In the genomic region with DNA sequence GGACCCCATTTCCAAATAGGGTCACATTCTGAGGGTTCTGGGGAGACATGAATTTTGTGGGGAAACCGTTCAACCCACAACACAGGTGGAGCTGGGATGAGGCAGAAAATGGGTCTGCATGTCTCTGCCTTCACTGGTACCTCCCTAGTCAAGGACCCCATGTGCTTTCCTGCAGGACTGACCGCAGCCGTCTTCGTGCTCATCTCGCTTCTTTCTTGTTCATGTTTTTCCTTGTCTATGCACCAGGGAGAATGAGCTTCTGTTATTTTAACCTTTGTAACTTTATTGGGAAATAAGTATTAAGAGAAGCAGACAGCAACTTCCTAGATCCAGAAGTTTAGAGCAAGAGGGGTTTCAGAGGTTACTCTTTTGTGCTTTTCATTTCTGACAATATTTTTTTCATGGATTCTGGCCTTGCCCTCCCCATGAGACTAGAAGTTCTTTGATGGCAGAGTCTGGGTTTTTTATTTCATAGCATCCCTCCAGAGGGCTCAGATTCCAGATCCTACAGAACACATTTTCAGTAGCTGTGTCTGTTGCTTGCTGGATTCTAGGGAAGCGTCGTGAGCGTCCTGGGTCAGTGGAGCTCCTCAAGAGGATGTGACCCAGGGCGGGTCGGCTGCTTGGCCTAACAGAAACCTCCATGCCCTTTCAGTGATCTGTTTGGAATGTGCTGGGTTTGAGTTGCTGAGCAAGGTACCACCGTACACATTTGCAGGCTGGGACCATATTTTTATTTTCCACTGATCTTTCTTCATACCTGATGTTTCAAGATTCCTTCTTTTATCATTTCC, we compare ENCODE assay signal across 19 cellular contexts.
DNase-seq lines count a peak whose midpoint lies in the region; ATAC-seq, FAIRE-seq and TF ChIP-seq lines count a peak whose summit lies in the region.
"Had no signal": no experiment of that assay in that cellular context is flagged by ENCODE, and none has a peak within 500 bp of the region (broad histone marks: within the 10 kb centered on the region; RNA-seq: fewer than 3 reads in every experiment).

No MANE protein-coding gene starts in this region.

- no peak overlapping the region for H3K18ac ChIP-seq in H9 (ENCODE audit: insufficient read length, low read depth, low read length)

- H3K4me3 Mint-ChIP-seq in H9 = no peak overlapping the region
- peak overlapping the region in 1 of 3 experiments; percentile 27 for H3K4me3 Mint-ChIP-seq in nephron
- H3K4me3 Mint-ChIP-seq: B cell; CD4-positive, alpha-beta memory T cell had no signal

- H3K23me2 ChIP-seq in H9 (ENCODE audit: insufficient read length, low read depth, low read length, poor library complexity, severe bottlenecking) = no peaks in the 10 kb centered on the region

- H3K4me1 Mint-ChIP-seq in H9 (peaks cover 3 to 4% of the 10 kb centered on the region in 2 experiments), nephron (peaks cover 30% of the 10 kb centered on the region)
- H3K4me1 Mint-ChIP-seq: B cell had no signal

- no peak overlapping the region for H2BK20ac ChIP-seq in H9 (ENCODE audit: low read depth, low read length, poor library complexity, severe bottlenecking)

- no peak overlapping the region for H3K9ac ChIP-seq in H9 (ENCODE audit: extremely low read depth, insufficient read length, low read length)

- H3K9me3 ChIP-seq in H9 (ENCODE audit: control insufficient read depth, low read depth, low read length) = no peaks in the 10 kb centered on the region
- no peaks in the 10 kb centered on the region for H3K9me3 ChIP-seq in tibial artery
- H3K9me3 ChIP-seq: SJCRH30 had no signal

- H2BK12ac ChIP-seq in H9 (ENCODE audit: insufficient read length, low read depth, low read length) = no peak overlapping the region

- intact Hi-C loops in cardiac septum (cut with DNase I) (no loop called here), tibial artery (cut with DNase I; ENCODE audit: low total_unique reads) (no loop called here)

- H3K27ac ChIP-seq in H9 (ENCODE audit: insufficient read length, low read depth, low read length) (no peak overlapping the region), tibial artery (no peak overlapping the region)
- H3K27ac ChIP-seq: SJCRH30 had no signal

- no peak overlapping the region; the same call in 1 of the 2 replicates for H3K14ac ChIP-seq in H9 (ENCODE audit: insufficient read depth, low read length)

- no peak for ATAC-seq in HG02798 (IDR thresholded peaks at IDR 0.05; ENCODE audit: poor library complexity, unreplicated experiment)
- ATAC-seq: HCT116 had no signal

- no peak overlapping the region for H4K8ac ChIP-seq in H9 (replicated peaks; ENCODE audit: insufficient read length, low read depth, low read length)

- H3K36me3 ChIP-seq in tibial artery = no peaks in the 10 kb centered on the region
- H3K36me3 ChIP-seq: SJCRH30 had no signal

- no peaks in the 10 kb centered on the region for H3K79me1 ChIP-seq in H9 (ENCODE audit: insufficient read depth, low read depth, low read length, poor library complexity, severe bottlenecking)

- H2BK5ac ChIP-seq in H9 (ENCODE audit: insufficient read length, low read length) = no peak overlapping the region

- no peaks in the 10 kb centered on the region for H3K27me3 ChIP-seq in H9 (ENCODE audit: insufficient read depth, low read length)
- H3K27me3 ChIP-seq in tibial artery = no peaks in the 10 kb centered on the region

- no peaks in the 10 kb centered on the region for H4K20me1 ChIP-seq in H9 (ENCODE audit: control insufficient read depth, insufficient read depth, insufficient read length)

- no peak overlapping the region for H4K91ac ChIP-seq in H9 (ENCODE audit: insufficient read length, low read depth, low read length)

- H4K5ac ChIP-seq in H9 (ENCODE audit: insufficient read length, low read depth, low read length) = no peak overlapping the region

- H3K4me2 ChIP-seq in H9 (ENCODE audit: insufficient read depth, insufficient read length, low read length) = no peak overlapping the region

- H3K56ac ChIP-seq in H9 (ENCODE audit: insufficient read length, low read depth, low read length) = no peak overlapping the region

- H3K4me3 ChIP-seq in tibial artery = no peak overlapping the region
- H3K4me3 ChIP-seq: SJCRH30 had no signal

- H2AK5ac ChIP-seq in H9 (ENCODE audit: insufficient read length, low read length) = no peak overlapping the region

- no peak overlapping the region for H2BK15ac ChIP-seq in H9 (ENCODE audit: low read depth, low read length)

- TF ChIP-seq CTCF in H9 (conservative IDR thresholded peaks at IDR 0.05) = no peak
- TF ChIP-seq CTCF in nephron (IDR thresholded peaks at IDR 0.05; ENCODE audit: unreplicated experiment in 3 of 3) = no peak
- TF ChIP-seq CTCF in tibial artery (IDR thresholded peaks at IDR 0.05) = no peak
- TF ChIP-seq CTCF in D721Med (IDR thresholded peaks at IDR 0.05; ENCODE audit: insufficient read depth, missing control alignments) = no peak

- H3K27me3 Mint-ChIP-seq in H9 (ENCODE audit: low read depth) (peaks cover 3% of the 10 kb centered on the region), nephron (ENCODE audit: low read depth) (peaks cover 22% of the 10 kb centered on the region)

- FAIRE-seq in D721Med (lab: Jason Lieb, UNC) = no peak
- FAIRE-seq: G401.6 had no signal

- no peaks in the 10 kb centered on the region for H3K9me3 Mint-ChIP-seq in H9
- H3K9me3 Mint-ChIP-seq in nephron = peaks cover 5% of the 10 kb centered on the region
- H3K9me3 Mint-ChIP-seq: CD4-positive, alpha-beta memory T cell had no signal

- H3K36me3 Mint-ChIP-seq in H9 (ENCODE audit: insufficient read depth in 1 of 3, low read depth in 3 of 3) (no peaks in the 10 kb centered on the region), nephron (ENCODE audit: low read depth) (no peaks in the 10 kb centered on the region)
- H3K36me3 Mint-ChIP-seq: CD4-positive, alpha-beta memory T cell had no signal

- DNase-seq in H9 = peak; percentile 10
- DNase-seq in cardiac septum (ENCODE audit: low spot score) = peak; percentile 73
- peak; percentile 17 to 60 for DNase-seq in tibial artery
- DNase-seq in D721Med (ENCODE audit: insufficient read length, low spot score) = no peak
- DNase-seq in mucosa of gallbladder (ENCODE audit: low spot score) = no peak
- DNase-seq: DND-41, KG1, NCI-H1417 treated with DMSO at 0.1 percent for 48 hours, NCI-H2081, NCI-H510A, NCI-H774, RPMI8226, SJCRH30 had no signal

- H3K4me1 ChIP-seq in H9 (ENCODE audit: insufficient read depth, low read length) (no peaks in the 10 kb centered on the region), tibial artery (no peaks in the 10 kb centered on the region)
- H3K4me1 ChIP-seq: SJCRH30 had no signal

- H3K23ac ChIP-seq in H9 (ENCODE audit: insufficient read length, low read depth, low read length) = no peak overlapping the region

- no peak overlapping the region for H3T11ph ChIP-seq in H9 (ENCODE audit: low read length)

- no CpG with 5 or more reads among the region's 11 CpGs for WGBS in H9 (ENCODE audit: extremely low coverage, insufficient read length, low lambda C conversion rate)

- no peak overlapping the region for H3K4ac ChIP-seq in H9 (ENCODE audit: low read depth, low read length)

- no peak overlapping the region for H2AFZ ChIP-seq in H9 (ENCODE audit: low read length)

- no peak overlapping the region for H2BK120ac ChIP-seq in H9 (ENCODE audit: low read depth, low read length, poor library complexity, severe bottlenecking)

- H3K79me2 ChIP-seq in H9 (ENCODE audit: insufficient read depth, low read length) = no peaks in the 10 kb centered on the region

- H3K27ac Mint-ChIP-seq in H9 (peak overlapping the region in 1 of 3 experiments; percentile 74; a peak in 1 of 7 replicates), nephron (peak overlapping the region; percentile 73 to 84 (median 83))
- H3K27ac Mint-ChIP-seq: B cell had no signal

Comparison
In these comparisons a context has a peak if more than half of its experiments do, and no peak if none do; other contexts are left out.
1. DNase-seq: peak in H9 (single experiment), cardiac septum (single experiment) and tibial artery (2 of 2); none in D721Med (single experiment) and mucosa of gallbladder (single experiment).